ENCODE assay signal across 22 cellular contexts in genomic region chr9:136294437-136294836, GRCh38. TPM values are rescaled to one million over a fixed set of nuclear protein-coding genes. Genes with fewer than 3 reads are reported as not detected.
DNase-seq lines count a peak whose midpoint lies in the region; ATAC-seq, FAIRE-seq and TF ChIP-seq lines count a peak whose summit lies in the region.
"Had no signal": no experiment of that assay in that cellular context is flagged by ENCODE, and none has a peak within 500 bp of the region (broad histone marks: within the 10 kb centered on the region; RNA-seq: fewer than 3 reads in every experiment).

No MANE protein-coding gene starts in this region.

- no peak overlapping the region for H3K4ac ChIP-seq in H1 (replicated peaks; ENCODE audit: insufficient read length, low read depth, low read length)
- no peak overlapping the region for H3K4ac ChIP-seq in neuronal stem cell (ENCODE audit: low read length)

- intact Hi-C loops in right lobe of liver (cut with DNase I) (no loop called here), HepG2 (cut with micrococcal nuclease; ENCODE audit: unreplicated experiment) (no loop called here)

- H2BK5ac ChIP-seq in H1 (ENCODE audit: low read depth, low read length) (no peak overlapping the region), neuronal stem cell (ENCODE audit: low read length) (peak overlapping the region; percentile 48)

- H4K8ac ChIP-seq in H1 (ENCODE audit: extremely low read depth, insufficient read depth, low read length): no peak overlapping the region
- no peak overlapping the region for H4K8ac ChIP-seq in neuronal stem cell (ENCODE audit: low read depth, low read length)

- no peaks in the 10 kb centered on the region for H3K79me1 ChIP-seq in H1 (ENCODE audit: low read depth, low read length)
- no peaks in the 10 kb centered on the region for H3K79me1 ChIP-seq in neuronal stem cell (ENCODE audit: low read depth, low read length)

- DNase-seq in right lobe of liver (no peak), HepG2 (ENCODE audit: low spot score) (no peak), H1 (ENCODE audit: low read depth in 1 of 2, low spot score in 2 of 2) (no peak), neuronal stem cell (ENCODE audit: low spot score) (no peak), iPS-NIHi11 (ENCODE audit: low spot score) (no peak)
- DNase-seq: CD4-positive, CD25-positive, alpha-beta regulatory T cell; CD8-positive, alpha-beta memory T cell; DMS 273 treated with DMSO at 0.1 percent for 48 hours; DMS79; GF-D8; HFFc6 had no signal

- H3K4me2 ChIP-seq in HepG2 (ENCODE audit: low read depth, low read length) (no peak overlapping the region), H1 (ENCODE audit: insufficient read depth in 1 of 2, low read depth in 2 of 2, low read length in 2 of 2) (no peak overlapping the region), neuronal stem cell (ENCODE audit: insufficient read depth, low read length, poor library complexity, severe bottlenecking) (no peak overlapping the region)
- H3K4me2 ChIP-seq: BLaER1, GM23338 had no signal

- no peak overlapping the region for H2BK20ac ChIP-seq in H1 (ENCODE audit: low read length)

- WGBS in right lobe of liver (ENCODE audit: insufficient coverage, low coverage, low lambda C conversion rate, missing lambda C conversion rate): 44% methylated on average over 1 of the region's 5 CpGs
- 50% methylated on average over 1 of the region's 5 CpGs for WGBS in HepG2 (ENCODE audit: low lambda C conversion rate)
- 80% methylated on average over 4 of the region's 5 CpGs; no CpG with 5 or more reads in 1 of the 2 experiments for WGBS in H1 (ENCODE audit: extremely low coverage in 1 of 2, insufficient coverage in 1 of 2, insufficient read length in 1 of 2, insufficient replicate concordance in 2 of 2, low coverage in 1 of 2, low lambda C conversion rate in 2 of 2, missing lambda C conversion rate in 1 of 2), 2 experiments
- no CpG with 5 or more reads among the region's 5 CpGs for WGBS in neuronal stem cell (ENCODE audit: extremely low coverage in 2 of 2, insufficient read length in 2 of 2, insufficient replicate concordance in 1 of 2), 2 donors

- H2BK15ac ChIP-seq in H1 (ENCODE audit: low read length): no peak overlapping the region; the same call in 1 of the 2 replicates
- H2BK15ac ChIP-seq in neuronal stem cell (ENCODE audit: low read length): peak overlapping the region; percentile 14

- ATAC-seq in right lobe of liver (no peak), HepG2 (no peak), HG02571 (IDR thresholded peaks at IDR 0.05; ENCODE audit: unreplicated experiment) (no peak)
- ATAC-seq: GM23338 had no signal

- H3K18ac ChIP-seq in H1 (ENCODE audit: extremely low read depth, low read length) (no peak overlapping the region), neuronal stem cell (ENCODE audit: low read length) (no peak overlapping the region)

- H3K9ac ChIP-seq in HepG2 (ENCODE audit: insufficient read depth, low read depth, low read length): no peak overlapping the region
- no peak overlapping the region for H3K9ac ChIP-seq in H1 (replicated peaks in 1 of 4; ENCODE audit: extremely low read depth in 1 of 4, low read depth in 3 of 4, low read length in 3 of 4)
- no peak overlapping the region for H3K9ac ChIP-seq in neuronal stem cell (ENCODE audit: low read depth, low read length, poor library complexity)
- H3K9ac ChIP-seq: BLaER1 had no signal

- in situ Hi-C loops in HepG2 (cut with HindIII; ENCODE audit: extremely low pct_ligation_motif_present, low pct_unique_long_range_greater_than_20kb): no loop called here

- H2BK12ac ChIP-seq in H1 (ENCODE audit: low read depth, low read length) (peak overlapping the region; percentile 88; the same call in 1 of the 2 replicates), neuronal stem cell (ENCODE audit: low read length) (no peak overlapping the region)

- no peaks in the 10 kb centered on the region for H3K36me3 ChIP-seq in right lobe of liver
- H3K36me3 ChIP-seq in HepG2 (replicated peaks in 1 of 2; ENCODE audit: control insufficient read depth in 1 of 2, insufficient read depth in 2 of 2, low read length in 2 of 2): no peaks in the 10 kb centered on the region
- no peaks in the 10 kb centered on the region; a peak in 1 of 8 replicates for H3K36me3 ChIP-seq in H1 (ENCODE audit: control insufficient read depth in 2 of 4, insufficient read depth in 4 of 4, low read length in 3 of 4)
- H3K36me3 ChIP-seq in neuronal stem cell (replicated peaks in 1 of 2; ENCODE audit: control insufficient read depth in 2 of 2, insufficient read depth in 2 of 2, low read length in 2 of 2): no peaks in the 10 kb centered on the region
- H3K36me3 ChIP-seq: BLaER1, HAP-1 had no signal

- H3K27me3 ChIP-seq in right lobe of liver (no peaks in the 10 kb centered on the region), HepG2 (ENCODE audit: control insufficient read depth in 1 of 2, insufficient read depth in 2 of 2, low read length in 2 of 2) (peaks cover 14 to 48% of the 10 kb centered on the region in 2 experiments), H1 (replicated peaks in 1 of 4; ENCODE audit: control insufficient read depth in 3 of 4, extremely low read depth in 1 of 4, insufficient read depth in 3 of 4, low read length in 3 of 4) (no peaks in the 10 kb centered on the region), neuronal stem cell (ENCODE audit: control insufficient read depth in 3 of 3, insufficient read depth in 3 of 3, low read depth in 1 of 3, low read length in 3 of 3) (peaks cover 0 to 38% (median 2%) of the 10 kb centered on the region in 3 experiments)
- H3K27me3 ChIP-seq: BLaER1 had no signal

- no peaks in the 10 kb centered on the region for H3K9me3 ChIP-seq in right lobe of liver
- no peaks in the 10 kb centered on the region for H3K9me3 ChIP-seq in HepG2 (ENCODE audit: low read length)
- peaks cover 4 to 10% of the 10 kb centered on the region in 2 experiments; a peak in 2 of 4 replicates for H3K9me3 ChIP-seq in H1 (ENCODE audit: insufficient read depth in 2 of 2, low read depth in 1 of 2, low read length in 1 of 2)
- H3K9me3 ChIP-seq in neuronal stem cell (replicated peaks in 1 of 2; ENCODE audit: control insufficient read depth in 2 of 2, insufficient read depth in 1 of 2, low read depth in 1 of 2, low read length in 2 of 2): peaks cover 0 to 16% of the 10 kb centered on the region in 2 donors
- H3K9me3 ChIP-seq: BLaER1, HAP-1 had no signal

- H4K20me1 ChIP-seq in HepG2 (ENCODE audit: insufficient read depth, low read length) (no peaks in the 10 kb centered on the region), H1 (replicated peaks in 1 of 2; ENCODE audit: control insufficient read depth in 1 of 2, insufficient read depth in 2 of 2, low read length in 2 of 2) (peaks cover 0 to 15% of the 10 kb centered on the region in 2 experiments)
- H4K20me1 ChIP-seq: BLaER1 had no signal

- 0 out of 2 replicates have a peak overlapping the region, but pooled peaks have one; percentile 40 for H2AK5ac ChIP-seq in H1 (ENCODE audit: low read depth, low read length)
- peak overlapping the region; percentile 4 for H2AK5ac ChIP-seq in neuronal stem cell (ENCODE audit: low read depth, low read length)

- BruUV-seq in HepG2 (replicated peaks; lab: Mats Ljungman, UMichigan): no TSS peak

- no peak overlapping the region for H3K56ac ChIP-seq in H1 (replicated peaks; ENCODE audit: insufficient read length, low read depth, low read length)

- TF ChIP-seq CTCF in right lobe of liver (IDR thresholded peaks at IDR 0.05) (no peak), HepG2 (CRISPR knock-in tag; IDR thresholded peaks at IDR 0.05) (no peak), H1 (IDR thresholded peaks at IDR 0.05; ENCODE audit: control extremely low read depth in 1 of 3, insufficient read depth in 1 of 3, low read depth in 1 of 3, low read length in 3 of 3) (no peak)

- CTCF ChIA-PET in HepG2 (lab: Yijun Ruan, JAX; ENCODE audit: low intra/inter-chr PET ratio, low total read pairs) (no interaction called here), H1 (lab: Charles Lee; ENCODE audit: partially characterized antibody) (interaction anchor here (2.1 kb wide), 1 partner anchor 10 kb away, joined by 10 read pairs; no protein-coding TSS in a partner anchor)

- H3K14ac ChIP-seq in H1 (ENCODE audit: insufficient read length) (no peak overlapping the region), neuronal stem cell (ENCODE audit: low read length) (peak overlapping the region; percentile 59)

- H2AFZ ChIP-seq in HepG2 (ENCODE audit: low read length) (no peak overlapping the region), H1 (ENCODE audit: low read length) (no peak overlapping the region), neuronal stem cell (ENCODE audit: low read length) (no peak overlapping the region)
- H2AFZ ChIP-seq: GM23338 had no signal

- peaks cover 11% of the 10 kb centered on the region; the same call in 1 of the 2 replicates for H3K23me2 ChIP-seq in H1 (ENCODE audit: low read depth, low read length)

- H3K79me2 ChIP-seq in HepG2 (ENCODE audit: insufficient read depth, low read length) (no peaks in the 10 kb centered on the region), H1 (ENCODE audit: control insufficient read depth in 1 of 2, insufficient read depth in 2 of 2, low read length in 2 of 2) (no peaks in the 10 kb centered on the region)

- no peak overlapping the region for H4K5ac ChIP-seq in H1 (ENCODE audit: insufficient read length, low read depth, low read length)

- TF ChIP-seq RAD21 in HepG2 (CRISPR knock-in tag; IDR thresholded peaks at IDR 0.05) (no peak), H1 (IDR thresholded peaks at IDR 0.05 in 1 of 2, conservative IDR thresholded peaks at IDR 0.05 in 1 of 2; ENCODE audit: low read depth in 2 of 2, low read length in 2 of 2) (no peak)

- POLR2A ChIA-PET in HepG2 (lab: Yijun Ruan, JAX) (no interaction called here), H1 (lab: Charles Lee; ENCODE audit: partially characterized antibody) (interaction anchor here (0.6 kb wide), 1 partner anchor 122 kb away, joined by 3 read pairs; no protein-coding TSS in a partner anchor)

- TF ChIP-seq EP300 in HepG2 (IDR thresholded peaks at IDR 0.05; ENCODE audit: low read depth in 2 of 2, low read length in 2 of 2): no peak
- TF ChIP-seq EP300 in HepG2 (CRISPR knock-in tag; IDR thresholded peaks at IDR 0.05; ENCODE audit: borderline replicate concordance): no peak
- TF ChIP-seq EP300 in H1 (IDR thresholded peaks at IDR 0.05; ENCODE audit: borderline replicate concordance in 1 of 2, low read depth in 2 of 2, low read length in 2 of 2): no peak

- H3K23ac ChIP-seq in H1 (ENCODE audit: insufficient read length) (no peak overlapping the region), neuronal stem cell (ENCODE audit: low read depth, low read length, poor library complexity) (peak overlapping the region; percentile 8)

- TF ChIP-seq POLR2A in right lobe of liver (IDR thresholded peaks at IDR 0.05) (no peak), HepG2 (IDR thresholded peaks at IDR 0.05; ENCODE audit: insufficient read depth in 1 of 2, low read depth in 2 of 2, low read length in 2 of 2) (no peak), H1 (IDR thresholded peaks at IDR 0.05; ENCODE audit: control extremely low read depth in 1 of 2, low read depth in 2 of 2, low read length in 2 of 2) (no peak)

- no peak for FAIRE-seq in HepG2 (lab: Jason Lieb, UNC)
- no peak for FAIRE-seq in H1 (lab: Jason Lieb, UNC)
- FAIRE-seq: D721Med, GM12891, GM18507, H54 had no signal

- H4K91ac ChIP-seq in H1 (replicated peaks; ENCODE audit: insufficient read length, low read length) (no peak overlapping the region), neuronal stem cell (ENCODE audit: low read depth, low read length, poor library complexity) (no peak overlapping the region)

- H3K4me1 ChIP-seq in right lobe of liver: peaks cover 0 to 19% (median 8%) of the 10 kb centered on the region in 4 donors
- peaks cover 52% of the 10 kb centered on the region for H3K4me1 ChIP-seq in HepG2 (ENCODE audit: insufficient read depth, low read length)
- H3K4me1 ChIP-seq in H1 (replicated peaks in 1 of 4; ENCODE audit: control insufficient read depth in 3 of 4, insufficient read depth in 4 of 4, low read length in 3 of 4): no peaks in the 10 kb centered on the region
- H3K4me1 ChIP-seq in neuronal stem cell (ENCODE audit: control insufficient read depth in 2 of 2, insufficient read depth in 1 of 2, low read depth in 1 of 2, low read length in 2 of 2): peaks cover 2 to 17% of the 10 kb centered on the region in 2 donors
- H3K4me1 ChIP-seq: HAP-1 had no signal

- no peak overlapping the region for H3K4me3 ChIP-seq in right lobe of liver
- H3K4me3 ChIP-seq in HepG2 (replicated peaks in 1 of 3; ENCODE audit: insufficient read depth in 1 of 3, low read depth in 2 of 3, low read length in 3 of 3): no peak overlapping the region
- no peak overlapping the region for H3K4me3 ChIP-seq in H1 (ENCODE audit: extremely low read depth in 1 of 4, insufficient read depth in 2 of 4, low read depth in 3 of 4, low read length in 4 of 4)
- H3K4me3 ChIP-seq in neuronal stem cell (ENCODE audit: low read length in 2 of 2): no peak overlapping the region
- H3K4me3 ChIP-seq: BLaER1, GM23338, HAP-1 had no signal

- H3K27ac ChIP-seq in right lobe of liver (peak overlapping the region in 2 of 3 donors; percentile 82 to 95), HepG2 (ENCODE audit: extremely low read length, insufficient read depth, low read length) (no peak overlapping the region), H1 (ENCODE audit: low read depth, low read length) (no peak overlapping the region), neuronal stem cell (replicated peaks; ENCODE audit: low read length) (no peak overlapping the region)
- H3K27ac ChIP-seq: BLaER1, C4-2B had no signal

- H2BK120ac ChIP-seq in H1 (replicated peaks; ENCODE audit: low read depth, low read length) (no peak overlapping the region), neuronal stem cell (ENCODE audit: low read depth, low read length) (no peak overlapping the region)

RNA-seq across cellular contexts. Expression of gene CCDC187, which starts 9.5 kb away (rescaled TPM):
- total RNA-seq in right lobe of liver (under 1 TPM in 3 of 6 experiments, not detected in 3; 0.09 to 0.80 (median 0.62) TPM), HepG2 (2016; rRNA removed; fragmentation: Illumina TruSeq; extraction: Trizol) (0.13 TPM in 1 of 2 replicates, not detected in the other)
- not detected in 2 replicates for total RNA-seq in HepG2 (2016; cell fraction: cytosol; rRNA removed; fragmentation: Illumina TruSeq; extraction: Trizol; ENCODE audit: low read depth)
- 0.09 TPM in 1 of 2 replicates, not detected in the other for total RNA-seq in HepG2 (2016; cell fraction: insoluble cytoplasmic fraction; rRNA removed; fragmentation: Illumina TruSeq; extraction: Trizol)
- total RNA-seq in HepG2 (2016; cell fraction: membrane; rRNA removed; fragmentation: Illumina TruSeq; extraction: Trizol): 0.10 TPM in 1 of 2 replicates, not detected in the other
- 0.16 and 0.28 TPM in 2 replicates for total RNA-seq in HepG2 (2016; cell fraction: nucleus; rRNA removed; fragmentation: Illumina TruSeq; extraction: Trizol)
- polyA plus RNA-seq in HepG2 (2011; rRNA removed) (0.03 and 0.09 TPM in 2 replicates), H1 (2011; rRNA removed) (0.02 TPM in 2 replicates)
- polyA plus RNA-seq in HepG2 (2011; cell fraction: cytosol; rRNA removed): 0.01 and 0.03 TPM in 2 replicates
- polyA plus RNA-seq in HepG2 (2011; cell fraction: nucleus; rRNA removed): 0.45 and 0.48 TPM in 2 replicates
- 0.04 TPM in 1 of 2 replicates, not detected in the other for polyA plus RNA-seq in HepG2 (2012)
- polyA plus RNA-seq in HepG2 (2016; cell fraction: cytosol; fragmentation: Illumina TruSeq; extraction: Trizol; ENCODE audit: low read depth): not detected in 2 replicates
- polyA plus RNA-seq in HepG2 (2016; cell fraction: insoluble cytoplasmic fraction; fragmentation: Illumina TruSeq; extraction: Trizol; ENCODE audit: low read depth): not detected in 2 replicates
- 0.08 TPM in 1 of 2 replicates, not detected in the other for polyA plus RNA-seq in HepG2 (2016; cell fraction: membrane; fragmentation: Illumina TruSeq; extraction: Trizol; ENCODE audit: low read depth)
- polyA plus RNA-seq in HepG2 (2016; cell fraction: nucleus; fragmentation: Illumina TruSeq; extraction: Trizol; ENCODE audit: insufficient read depth, low read depth): 0.14 and 0.17 TPM in 2 replicates
- 0.20 and 0.49 TPM in 2 replicates for polyA minus RNA-seq in HepG2 (2011; rRNA and poly(A)+ RNA removed; ENCODE audit: low replicate concordance)
- not detected in 2 replicates for polyA minus RNA-seq in HepG2 (2011; cell fraction: cytosol; rRNA and poly(A)+ RNA removed)
- 0.39 and 0.50 TPM in 2 replicates for polyA minus RNA-seq in HepG2 (2011; cell fraction: nucleus; rRNA and poly(A)+ RNA removed)
- not detected in 2 replicates for total RNA-seq in H1 (2021; fragmentation: NEBNext Ultra II Directional; extraction: Animal tissue kit (Norgen Biotek cat#: 25700))
- 0.01 TPM for polyA plus RNA-seq in H1 (2011; cell fraction: cytosol; rRNA removed)
- 0.07 TPM for polyA plus RNA-seq in H1 (2011; cell fraction: nucleus; rRNA removed)
- polyA plus RNA-seq in H1 (2012, experiment 1 of 2): 0.03 TPM in 2 of 4 replicates, not detected in the others
- polyA plus RNA-seq in H1 (2012, experiment 2 of 2): 0.03 TPM
- polyA plus RNA-seq in H1 (2013, experiment 1 of 2): 0.02 TPM
- under 0.01 TPM for polyA plus RNA-seq in H1 (2013, experiment 2 of 2)
- 0.06 TPM in 1 of 2 replicates, not detected in the other for polyA minus RNA-seq in H1 (2011; rRNA and poly(A)+ RNA removed)
- not detected for polyA minus RNA-seq in H1 (2011; cell fraction: cytosol; rRNA and poly(A)+ RNA removed)
- not detected for polyA minus RNA-seq in H1 (2011; cell fraction: nucleus; rRNA and poly(A)+ RNA removed)
- 0.08 TPM for polyA plus RNA-seq in neuronal stem cell (2013, experiment 1 of 2)
- 0.08 TPM for polyA plus RNA-seq in neuronal stem cell (2013, experiment 2 of 2)
- total RNA-seq: A673; CD4-positive, CD25-positive, alpha-beta regulatory T cell; CD8-positive, alpha-beta memory T cell; Daoy; HFFc6 had no signal
- polyA plus RNA-seq: CD4-positive, CD25-positive, alpha-beta regulatory T cell; CD8-positive, alpha-beta memory T cell; GM23338 had no signal

RNA-seq across cellular contexts. Expression of gene GPSM1, which starts 32.9 kb away (rescaled TPM):
- total RNA-seq in right lobe of liver: 1 to 10 TPM; 1.3 to 4.8 (median 4.1) TPM
- total RNA-seq in HepG2 (2016; rRNA removed; fragmentation: Illumina TruSeq; extraction: Trizol): 0.59 and 1.0 TPM in 2 replicates
- total RNA-seq in HepG2 (2016; cell fraction: cytosol; rRNA removed; fragmentation: Illumina TruSeq; extraction: Trizol; ENCODE audit: low read depth): 0.26 and 0.30 TPM in 2 replicates
- total RNA-seq in HepG2 (2016; cell fraction: insoluble cytoplasmic fraction; rRNA removed; fragmentation: Illumina TruSeq; extraction: Trizol): 0.55 and 1.1 TPM in 2 replicates
- total RNA-seq in HepG2 (2016; cell fraction: membrane; rRNA removed; fragmentation: Illumina TruSeq; extraction: Trizol): 0.53 and 0.72 TPM in 2 replicates
- total RNA-seq in HepG2 (2016; cell fraction: nucleus; rRNA removed; fragmentation: Illumina TruSeq; extraction: Trizol): 0.72 and 0.81 TPM in 2 replicates
- polyA plus RNA-seq in HepG2 (2011; rRNA removed): 2.4 and 3.4 TPM in 2 replicates
- 1.6 and 2.7 TPM in 2 replicates for polyA plus RNA-seq in HepG2 (2011; cell fraction: cytosol; rRNA removed)
- polyA plus RNA-seq in HepG2 (2011; cell fraction: nucleus; rRNA removed): 11.3 and 15.0 TPM in 2 replicates
- 1.2 and 1.6 TPM in 2 replicates for polyA plus RNA-seq in HepG2 (2012)
- 0.28 and 0.43 TPM in 2 replicates for polyA plus RNA-seq in HepG2 (2016; cell fraction: cytosol; fragmentation: Illumina TruSeq; extraction: Trizol; ENCODE audit: low read depth)
- 0.72 and 1.2 TPM in 2 replicates for polyA plus RNA-seq in HepG2 (2016; cell fraction: insoluble cytoplasmic fraction; fragmentation: Illumina TruSeq; extraction: Trizol; ENCODE audit: low read depth)
- 0.61 and 1.2 TPM in 2 replicates for polyA plus RNA-seq in HepG2 (2016; cell fraction: membrane; fragmentation: Illumina TruSeq; extraction: Trizol; ENCODE audit: low read depth)
- 3.5 and 3.8 TPM in 2 replicates for polyA plus RNA-seq in HepG2 (2016; cell fraction: nucleus; fragmentation: Illumina TruSeq; extraction: Trizol; ENCODE audit: insufficient read depth, low read depth)
- polyA minus RNA-seq in HepG2 (2011; rRNA and poly(A)+ RNA removed; ENCODE audit: low replicate concordance): 2.9 and 5.8 TPM in 2 replicates
- polyA minus RNA-seq in HepG2 (2011; cell fraction: cytosol; rRNA and poly(A)+ RNA removed): 1.4 and 1.6 TPM in 2 replicates
- 1.7 TPM in 2 replicates for polyA minus RNA-seq in HepG2 (2011; cell fraction: nucleus; rRNA and poly(A)+ RNA removed)
- 15.7 and 18.0 TPM in 2 replicates for total RNA-seq in H1 (2021; fragmentation: NEBNext Ultra II Directional; extraction: Animal tissue kit (Norgen Biotek cat#: 25700))
- polyA plus RNA-seq in H1 (2011; rRNA removed): 12.8 and 19.8 TPM in 2 replicates
- 13.8 TPM for polyA plus RNA-seq in H1 (2011; cell fraction: cytosol; rRNA removed)
- polyA plus RNA-seq in H1 (2011; cell fraction: nucleus; rRNA removed): 39.2 TPM
- 9.3 to 15.2 TPM (median 14.5 TPM) in 4 replicates for polyA plus RNA-seq in H1 (2012, experiment 1 of 2)
- 12.0 TPM for polyA plus RNA-seq in H1 (2012, experiment 2 of 2)
- 14.4 TPM for polyA plus RNA-seq in H1 (2013, experiment 1 of 2)
- 13.9 TPM for polyA plus RNA-seq in H1 (2013, experiment 2 of 2)
- polyA minus RNA-seq in H1 (2011; rRNA and poly(A)+ RNA removed): 3.5 and 4.2 TPM in 2 replicates
- 12.7 TPM for polyA minus RNA-seq in H1 (2011; cell fraction: cytosol; rRNA and poly(A)+ RNA removed)
- 11.2 TPM for polyA minus RNA-seq in H1 (2011; cell fraction: nucleus; rRNA and poly(A)+ RNA removed)
- polyA plus RNA-seq in neuronal stem cell (2013, experiment 1 of 2): 37.4 TPM
- 37.2 TPM for polyA plus RNA-seq in neuronal stem cell (2013, experiment 2 of 2)

RNA-seq across cellular contexts. Expression of gene QSOX2, which starts 48.8 kb away (rescaled TPM):
- total RNA-seq in right lobe of liver (1 to 10 TPM; 2.9 to 8.7 (median 6.4) TPM), HepG2 (2016; rRNA removed; fragmentation: Illumina TruSeq; extraction: Trizol) (10.1 and 27.1 TPM in 2 replicates)
- total RNA-seq in HepG2 (2016; cell fraction: cytosol; rRNA removed; fragmentation: Illumina TruSeq; extraction: Trizol; ENCODE audit: low read depth): 2.0 and 2.2 TPM in 2 replicates
- total RNA-seq in HepG2 (2016; cell fraction: insoluble cytoplasmic fraction; rRNA removed; fragmentation: Illumina TruSeq; extraction: Trizol): 9.0 and 27.0 TPM in 2 replicates
- total RNA-seq in HepG2 (2016; cell fraction: membrane; rRNA removed; fragmentation: Illumina TruSeq; extraction: Trizol): 4.9 and 5.5 TPM in 2 replicates
- 29.4 and 33.0 TPM in 2 replicates for total RNA-seq in HepG2 (2016; cell fraction: nucleus; rRNA removed; fragmentation: Illumina TruSeq; extraction: Trizol)
- polyA plus RNA-seq in HepG2 (2011; rRNA removed) (36.4 and 42.1 TPM in 2 replicates), H1 (2011; rRNA removed) (18.0 and 21.8 TPM in 2 replicates)
- 18.1 and 19.6 TPM in 2 replicates for polyA plus RNA-seq in HepG2 (2011; cell fraction: cytosol; rRNA removed)
- polyA plus RNA-seq in HepG2 (2011; cell fraction: nucleus; rRNA removed): 53.2 and 71.8 TPM in 2 replicates
- polyA plus RNA-seq in HepG2 (2012): 28.3 and 37.6 TPM in 2 replicates
- polyA plus RNA-seq in HepG2 (2016; cell fraction: cytosol; fragmentation: Illumina TruSeq; extraction: Trizol; ENCODE audit: low read depth): 1.3 and 1.4 TPM in 2 replicates
- 8.1 and 10.4 TPM in 2 replicates for polyA plus RNA-seq in HepG2 (2016; cell fraction: insoluble cytoplasmic fraction; fragmentation: Illumina TruSeq; extraction: Trizol; ENCODE audit: low read depth)
- 2.5 and 3.2 TPM in 2 replicates for polyA plus RNA-seq in HepG2 (2016; cell fraction: membrane; fragmentation: Illumina TruSeq; extraction: Trizol; ENCODE audit: low read depth)
- 56.3 and 58.3 TPM in 2 replicates for polyA plus RNA-seq in HepG2 (2016; cell fraction: nucleus; fragmentation: Illumina TruSeq; extraction: Trizol; ENCODE audit: insufficient read depth, low read depth)
- polyA minus RNA-seq in HepG2 (2011; rRNA and poly(A)+ RNA removed; ENCODE audit: low replicate concordance): 28.3 and 40.5 TPM in 2 replicates
- polyA minus RNA-seq in HepG2 (2011; cell fraction: cytosol; rRNA and poly(A)+ RNA removed): 18.7 and 20.4 TPM in 2 replicates
- polyA minus RNA-seq in HepG2 (2011; cell fraction: nucleus; rRNA and poly(A)+ RNA removed): 26.1 and 26.5 TPM in 2 replicates
- 27.5 and 28.6 TPM in 2 replicates for total RNA-seq in H1 (2021; fragmentation: NEBNext Ultra II Directional; extraction: Animal tissue kit (Norgen Biotek cat#: 25700))
- 20.4 TPM for polyA plus RNA-seq in H1 (2011; cell fraction: cytosol; rRNA removed)
- 52.2 TPM for polyA plus RNA-seq in H1 (2011; cell fraction: nucleus; rRNA removed)
- polyA plus RNA-seq in H1 (2012, experiment 1 of 2): 18.2 to 24.6 TPM (median 21.8 TPM) in 4 replicates
- polyA plus RNA-seq in H1 (2012, experiment 2 of 2): 13.5 TPM
- polyA plus RNA-seq in H1 (2013, experiment 1 of 2): 27.3 TPM
- polyA plus RNA-seq in H1 (2013, experiment 2 of 2): 25.5 TPM
- 17.0 and 19.8 TPM in 2 replicates for polyA minus RNA-seq in H1 (2011; rRNA and poly(A)+ RNA removed)
- 10.7 TPM for polyA minus RNA-seq in H1 (2011; cell fraction: cytosol; rRNA and poly(A)+ RNA removed)
- polyA minus RNA-seq in H1 (2011; cell fraction: nucleus; rRNA and poly(A)+ RNA removed): 13.1 TPM
- polyA plus RNA-seq in neuronal stem cell (2013, experiment 1 of 2): 11.3 TPM
- 11.5 TPM for polyA plus RNA-seq in neuronal stem cell (2013, experiment 2 of 2)

Comparison
In these comparisons a context has a peak if more than half of its experiments do, and no peak if none do; other contexts are left out.
1. H3K27ac ChIP-seq: peak in right lobe of liver (2 of 3); none in HepG2 (single experiment), H1 (single experiment) and neuronal stem cell (single experiment).